Comparison of ENCODE assay signal across 8 cellular contexts in the genomic region with DNA sequence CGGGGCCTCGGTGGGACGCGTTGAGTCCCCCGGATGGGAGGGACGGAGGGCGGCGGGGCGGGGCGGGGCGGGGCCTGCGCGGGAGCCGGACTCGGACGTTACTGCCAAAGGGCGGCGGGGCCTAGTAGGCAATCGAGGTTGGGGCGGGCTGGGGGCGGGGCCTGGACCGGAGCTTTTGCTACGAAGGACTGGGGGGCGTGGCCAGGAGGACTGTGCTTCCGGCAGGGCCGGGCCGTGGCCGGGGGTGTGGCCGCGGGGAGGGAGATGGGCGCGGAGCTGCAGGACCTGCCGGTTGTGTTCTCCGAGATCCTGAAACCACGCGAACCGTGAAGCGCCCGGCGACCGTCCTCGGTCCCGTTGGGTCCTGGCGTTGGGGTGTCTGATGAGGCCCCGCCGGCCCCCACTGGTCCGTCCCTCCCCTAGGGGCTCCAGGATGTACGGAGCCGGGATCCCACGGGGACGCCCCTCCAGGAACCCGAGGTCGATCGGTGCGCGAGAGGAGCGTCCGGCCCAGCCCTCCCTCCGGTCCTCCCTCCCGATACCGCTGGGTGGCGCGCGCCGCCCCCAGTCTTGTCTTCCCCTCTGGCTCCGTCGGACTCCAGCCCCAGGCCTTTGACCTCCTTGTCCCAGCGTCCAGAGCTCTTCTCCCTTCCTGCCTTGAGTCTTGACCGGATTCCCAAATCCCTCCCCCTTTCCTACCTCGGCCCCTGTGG. TPM values are rescaled to one million over a fixed set of nuclear protein-coding genes. Genes with fewer than 3 reads are reported as not detected.
DNase-seq lines count a peak whose midpoint lies in the region; ATAC-seq and TF ChIP-seq lines count a peak whose summit lies in the region.

No MANE protein-coding gene starts in this region.

- H3K9me3 ChIP-seq in Peyer's patch = no peaks in the 10 kb centered on the region
- no peaks in the 10 kb centered on the region for H3K9me3 ChIP-seq in stomach

- H3K36me3 Mint-ChIP-seq in GM23338 (ENCODE audit: low read depth) = peaks cover 15% of the 10 kb centered on the region
- no peaks in the 10 kb centered on the region for H3K36me3 Mint-ChIP-seq in natural killer cell treated with Interleukin-12 subunit alpha and Interleukin-12 subunit beta and Interleukin-15 and Interleukin-18, amount 100 ng/mL, for 72 hours

- H3K4me3 Mint-ChIP-seq in GM23338 = peak overlapping the region; percentile 78
- H3K4me3 Mint-ChIP-seq in natural killer cell treated with Interleukin-12 subunit alpha and Interleukin-12 subunit beta and Interleukin-15 and Interleukin-18, amount 100 ng/mL, for 72 hours = peak overlapping the region; percentile 93

- H4K20me1 ChIP-seq in GM23338 (replicated peaks; ENCODE audit: insufficient read depth) = no peaks in the 10 kb centered on the region

- peak overlapping the region; percentile 87 for H3K4me2 ChIP-seq in GM23338

- H3K79me2 ChIP-seq in GM23338 (replicated peaks; ENCODE audit: insufficient read depth) = no peaks in the 10 kb centered on the region

- peaks cover 5% of the 10 kb centered on the region; the same call in 1 of the 2 replicates for H3F3A ChIP-seq in GM23338 (replicated peaks; ENCODE audit: low read depth)

- H3K9me2 ChIP-seq in GM23338 (ENCODE audit: insufficient read depth) = no peaks in the 10 kb centered on the region

- H2AFZ ChIP-seq in GM23338 = peak overlapping the region; percentile 83

- H3K27me3 ChIP-seq in GM23338 (ENCODE audit: insufficient read depth) = no peaks in the 10 kb centered on the region
- no peaks in the 10 kb centered on the region for H3K27me3 ChIP-seq in Peyer's patch
- no peaks in the 10 kb centered on the region for H3K27me3 ChIP-seq in stomach

- H3K9me3 Mint-ChIP-seq in GM23338 = peaks cover 1% of the 10 kb centered on the region; the same call in 2 of the 3 replicates
- no peaks in the 10 kb centered on the region for H3K9me3 Mint-ChIP-seq in natural killer cell treated with Interleukin-12 subunit alpha and Interleukin-12 subunit beta and Interleukin-15 and Interleukin-18, amount 100 ng/mL, for 72 hours

- peaks cover 30% of the 10 kb centered on the region for H3K27me3 Mint-ChIP-seq in GM23338 (ENCODE audit: insufficient read depth, low read depth, poor library complexity)
- H3K27me3 Mint-ChIP-seq in natural killer cell treated with Interleukin-12 subunit alpha and Interleukin-12 subunit beta and Interleukin-15 and Interleukin-18, amount 100 ng/mL, for 72 hours = no peaks in the 10 kb centered on the region

- intact Hi-C loops in stomach (cut with DNase I; ENCODE audit: low total_unique reads) = no loop called here

- peak; percentile 64 to 86 for TF ChIP-seq CTCF in GM23338 (conservative IDR thresholded peaks at IDR 0.05; ENCODE audit: low read depth in 2 of 2)
- peak; percentile 31 to 91 (median 78) for TF ChIP-seq CTCF in Peyer's patch (IDR thresholded peaks at IDR 0.05)
- peak; percentile 53 for TF ChIP-seq CTCF in fibroblast of pulmonary artery (IDR thresholded peaks at IDR 0.05; ENCODE audit: low read length, missing control alignments)
- peak in 6 of 7 experiments; percentile 25 to 82 (median 63) for TF ChIP-seq CTCF in stomach (IDR thresholded peaks at IDR 0.05)

- TF ChIP-seq POLR2A in Peyer's patch (IDR thresholded peaks at IDR 0.05) = peak; percentile 93 to 97
- peak in 2 of 4 donors; percentile 23 to 51 for TF ChIP-seq POLR2A in stomach (IDR thresholded peaks at IDR 0.05)

- peak; percentile 73 for ATAC-seq in GM23338
- peak; percentile 86 to 91 for ATAC-seq in natural killer cell treated with Interleukin-12 subunit alpha and Interleukin-12 subunit beta and Interleukin-15 and Interleukin-18, amount 100 ng/mL, for 72 hours

- H3K36me3 ChIP-seq in GM23338 (ENCODE audit: insufficient read depth) (no peaks in the 10 kb centered on the region), Peyer's patch (no peaks in the 10 kb centered on the region), stomach (no peaks in the 10 kb centered on the region)

- peak overlapping the region; percentile 86 for H3K27ac Mint-ChIP-seq in GM23338
- H3K27ac Mint-ChIP-seq in natural killer cell treated with Interleukin-12 subunit alpha and Interleukin-12 subunit beta and Interleukin-15 and Interleukin-18, amount 100 ng/mL, for 72 hours = peak overlapping the region; percentile 77 to 82

- H3K27ac ChIP-seq in GM23338 (ENCODE audit: low read depth) (0 out of 2 replicates have a peak overlapping the region, but pooled peaks have one; percentile 83), Peyer's patch (peak overlapping the region; percentile 90 to 100 (median 99)), stomach (peak overlapping the region; percentile 88 to 98 (median 95))

- peaks cover 20% of the 10 kb centered on the region; the same call in 2 of the 3 replicates for H3K4me1 Mint-ChIP-seq in GM23338
- peaks cover 5 to 12% of the 10 kb centered on the region in 2 donors for H3K4me1 Mint-ChIP-seq in natural killer cell treated with Interleukin-12 subunit alpha and Interleukin-12 subunit beta and Interleukin-15 and Interleukin-18, amount 100 ng/mL, for 72 hours (ENCODE audit: low read depth in 2 of 2)

- WGBS in stomach, 5 donors = 0 to 2% (median 1%) methylated on average over 38 to 70 of the region's 70 CpGs

- H3K4me3 ChIP-seq in GM23338 = peak overlapping the region; percentile 83
- peak overlapping the region; percentile 57 to 81 (median 70) for H3K4me3 ChIP-seq in Peyer's patch
- H3K4me3 ChIP-seq in fibroblast of pulmonary artery (replicated peaks; ENCODE audit: low read depth, low read length) = peak overlapping the region; percentile 70
- H3K4me3 ChIP-seq in stomach = peak overlapping the region; percentile 58 to 72 (median 66)

- DNase-seq in ELR (ENCODE audit: low read depth) (peak; percentile 98), GM23338 (ENCODE audit: low spot score) (peak; percentile 100), Kasumi-1 (lab: John Stamatoyannopoulos, UW) (peak; percentile 95), Peyer's patch (peak; percentile 99 to 100 (median 100)), fibroblast of pulmonary artery (ENCODE audit: low read depth) (peak; percentile 97), stomach (peak; percentile 99)
- DNase-seq in activated T-helper 1 cell treated with anti-CD3 and anti-CD28 coated beads, Interleukin-2, amount 50 U/mL, for 16 hours (ENCODE audit: low read depth in 1 of 2, low spot score in 1 of 2) = peak; percentile 85 to 91
- DNase-seq in natural killer cell treated with Interleukin-12 subunit alpha and Interleukin-12 subunit beta and Interleukin-15 and Interleukin-18, amount 100 ng/mL, for 72 hours (ENCODE audit: low spot score) = peak; percentile 99

- H3K4me1 ChIP-seq in GM23338 (ENCODE audit: insufficient read depth) (peaks cover 10% of the 10 kb centered on the region; the same call in 1 of the 2 replicates), Peyer's patch (peaks cover 5 to 46% (median 9%) of the 10 kb centered on the region in 4 donors), stomach (peaks cover 15 to 48% (median 42%) of the 10 kb centered on the region in 4 donors)

- no peak for TF ChIP-seq EP300 in stomach (IDR thresholded peaks at IDR 0.05)

TF ChIP-seq in GM23338, 12 proteins besides CTCF, POLR2A, EP300 and RAD21 (continues in another document):
- TF ChIP-seq ZNF331 (CRISPR knock-in tag; IDR thresholded peaks at IDR 0.05; ENCODE audit: low read depth) (no peak), POLR2AphosphoS5 (IDR thresholded peaks at IDR 0.05; ENCODE audit: low read depth) (peak; percentile 86), NANOG (IDR thresholded peaks at IDR 0.05; ENCODE audit: borderline replicate concordance) (no peak)

RNA-seq across cellular contexts. Expression of a gene that starts 0.6 kb away (rescaled TPM):
- 5.0 and 6.6 TPM in 2 replicates for total RNA-seq in GM23338 (2014; rRNA removed; shearing (Covaris generic))
- polyA plus RNA-seq in GM23338 (2016; fragmentation: Nextera tagmentation; extraction: Ambion mirVana) (15.1 and 16.4 TPM in 2 replicates), stomach (10 to 100 TPM; 15.0 to 41.0 (median 19.5) TPM)
- total RNA-seq in Peyer's patch (10 to 100 TPM in 3 of 4 donors, 1 to 10 TPM in 1; 5.0 to 64.1 (median 45.4) TPM), stomach (100 to 1,000 TPM in 1 of 5 donors, 1 to 10 TPM in 2, not detected in 2; 4.6 to 333 (median 8.8) TPM)
- 10 to 100 TPM in 1 of 2 donors, 1 to 10 TPM in 1; 9.9 to 11.5 TPM for total RNA-seq in natural killer cell treated with Interleukin-12 subunit alpha and Interleukin-12 subunit beta and Interleukin-15 and Interleukin-18, amount 100 ng/mL, for 72 hours

RNA-seq across cellular contexts. Expression of a gene that starts 9.2 kb away (rescaled TPM):
- total RNA-seq in GM23338 (2014; rRNA removed; shearing (Covaris generic)) = 0.10 TPM in 1 of 2 replicates, not detected in the other
- polyA plus RNA-seq in GM23338 (2016; fragmentation: Nextera tagmentation; extraction: Ambion mirVana) = not detected in 2 replicates
- 10 to 100 TPM in 3 of 4 donors, not detected in 1; 16.9 to 82.5 (median 64.1) TPM for total RNA-seq in Peyer's patch
- not detected for total RNA-seq in natural killer cell treated with Interleukin-12 subunit alpha and Interleukin-12 subunit beta and Interleukin-15 and Interleukin-18, amount 100 ng/mL, for 72 hours
- total RNA-seq in stomach = not detected
- polyA plus RNA-seq in stomach = not detected

RNA-seq across cellular contexts. Expression of a gene that starts 20.1 kb away (rescaled TPM):
- 0.31 and 0.87 TPM in 2 replicates for total RNA-seq in GM23338 (2014; rRNA removed; shearing (Covaris generic))
- polyA plus RNA-seq in GM23338 (2016; fragmentation: Nextera tagmentation; extraction: Ambion mirVana) = not detected in 2 replicates
- 100 to 1,000 TPM in 2 of 4 donors, 10 to 100 TPM in 2; 12.4 to 176 (median 105) TPM for total RNA-seq in Peyer's patch
- not detected for total RNA-seq in natural killer cell treated with Interleukin-12 subunit alpha and Interleukin-12 subunit beta and Interleukin-15 and Interleukin-18, amount 100 ng/mL, for 72 hours
- 10 to 100 TPM in 1 of 5 donors, 1 to 10 TPM in 2, under 1 TPM in 1, not detected in 1; 0.45 to 17.1 (median 1.1) TPM for total RNA-seq in stomach
- 1 to 10 TPM; 7.5 to 9.1 (median 8.7) TPM for polyA plus RNA-seq in stomach

RNA-seq across cellular contexts. Expression of a gene that starts 23.6 kb away (rescaled TPM):
- 202 and 241 TPM in 2 replicates for total RNA-seq in GM23338 (2014; rRNA removed; shearing (Covaris generic))
- polyA plus RNA-seq in GM23338 (2016; fragmentation: Nextera tagmentation; extraction: Ambion mirVana) (98.6 and 104 TPM in 2 replicates), stomach (100 to 1,000 TPM; 148 to 193 (median 181) TPM)
- total RNA-seq in Peyer's patch (100 to 1,000 TPM; 297 to 532 (median 329) TPM), stomach (100 to 1,000 TPM; 186 to 806 (median 497) TPM)
- total RNA-seq in natural killer cell treated with Interleukin-12 subunit alpha and Interleukin-12 subunit beta and Interleukin-15 and Interleukin-18, amount 100 ng/mL, for 72 hours = 100 to 1,000 TPM; 246 to 381 TPM

RNA-seq across cellular contexts. Expression of a gene that starts 44.0 kb away (rescaled TPM):
- total RNA-seq in GM23338 (2014; rRNA removed; shearing (Covaris generic)) = not detected in 2 replicates
- polyA plus RNA-seq in GM23338 (2016; fragmentation: Nextera tagmentation; extraction: Ambion mirVana) (not detected in 2 replicates), stomach (10 to 100 TPM in 1 of 3 donors, not detected in 2; 23.5 TPM)
- total RNA-seq in Peyer's patch (not detected), stomach (under 1 TPM in 1 of 5 donors, not detected in 4; 0.89 TPM)
- total RNA-seq in natural killer cell treated with Interleukin-12 subunit alpha and Interleukin-12 subunit beta and Interleukin-15 and Interleukin-18, amount 100 ng/mL, for 72 hours = not detected

Comparison
In these comparisons a context has a peak if more than half of its experiments do, and no peak if none do; other contexts are left out.
1. Peak in every context shown above with its lines: DNase-seq, ATAC-seq, H3K4me3 ChIP-seq and H3K27ac ChIP-seq.